Comparison of ENCODE assay signal across 24 cellular contexts in the genomic region with DNA sequence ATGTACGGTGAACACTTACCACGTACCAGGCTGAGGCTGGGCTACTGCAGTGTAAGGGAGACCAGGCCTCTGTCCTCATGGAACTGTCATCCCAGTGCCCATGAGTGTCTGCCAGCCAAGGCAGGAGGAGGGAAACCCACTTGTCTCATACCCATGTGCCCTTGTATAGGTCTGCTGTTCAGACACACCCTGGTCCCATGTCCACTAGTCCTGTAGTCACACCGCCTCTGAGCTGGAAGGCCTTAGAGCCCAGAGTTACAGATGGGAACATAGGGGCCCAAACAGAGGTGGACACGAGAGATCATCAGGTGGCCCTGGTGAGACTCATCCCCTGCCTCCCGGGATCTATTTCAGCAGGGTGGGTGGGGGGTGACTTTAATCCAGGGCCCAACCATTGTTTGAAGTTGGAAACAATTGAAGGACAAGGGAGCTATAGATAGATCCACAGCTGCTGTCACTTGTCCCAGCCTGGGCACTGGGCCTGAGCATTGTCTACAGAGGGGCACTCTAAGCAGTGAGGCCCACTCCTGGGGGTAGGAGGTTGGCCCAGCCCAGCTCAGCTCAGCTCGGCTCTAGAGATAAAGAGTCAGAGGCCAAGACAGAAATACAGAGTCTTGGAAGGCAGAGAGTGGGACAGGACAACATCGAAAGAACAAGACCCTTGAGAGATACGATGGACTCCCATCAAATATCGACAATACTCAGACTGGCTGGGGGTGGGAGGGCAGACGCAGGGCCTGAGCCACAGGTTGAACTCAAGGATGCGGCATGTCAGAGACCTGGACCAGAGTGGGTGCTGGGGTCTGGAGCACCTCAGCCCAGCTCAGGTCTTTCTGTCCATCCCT.
DNase-seq lines count a peak whose midpoint lies in the region; ATAC-seq lines count a peak whose summit lies in the region.
"Had no signal": no experiment of that assay in that cellular context is flagged by ENCODE, and none has a peak within 500 bp of the region (broad histone marks: within the 10 kb centered on the region; RNA-seq: fewer than 3 reads in every experiment).

No MANE protein-coding gene starts in this region.

- DNase-seq in C1 segment of cervical spinal cord (lab: John Stamatoyannopoulos, UW) (peak in 9 of 14 donors; percentile 18 to 58 (median 32)), medulla oblongata (ENCODE audit: extremely low spot score) (peak; percentile 80), pons (ENCODE audit: low spot score) (peak; percentile 93), OCI-M2 (lab: John Stamatoyannopoulos, UW; ENCODE audit: unreplicated experiment) (no peak), NCI-H69 (lab: John Stamatoyannopoulos, UW) (no peak), HAP-1 (ENCODE audit: low spot score in 2 of 2) (no peak)
- DNase-seq: activated CD4-positive, alpha-beta T cell treated with anti-CD3 and anti-CD28 coated beads, Interleukin-2, amount 10 ng/mL, durations not matched to agents 7 days and 5 days; activated naive CD8-positive, alpha-beta T cell treated with anti-CD3 and anti-CD28 coated beads, Interleukin-2, amount 10 ng/mL, durations not matched to agents 7 days and 5 days; brain microvascular endothelial cell; Calu3; cortex of kidney; glutamatergic neuron; mucosa of descending colon; NCI-H1105; NCI-H2029 treated with DMSO at 0.1 percent for 48 hours; NCI-H345; NCI-H82; sigmoid colon; T-helper 17 cell had no signal

- no peak overlapping the region for H3K4me3 ChIP-seq in HAP-1
- H3K4me3 ChIP-seq: mucosa of descending colon, ovary, sigmoid colon, thoracic aorta had no signal

- in situ Hi-C loops in HAP-1 (cut with MboI; ENCODE audit: low sequenced_read_pairs): no loop called here

- H3K9me3 ChIP-seq in HAP-1: no peaks in the 10 kb centered on the region
- H3K9me3 ChIP-seq: mucosa of descending colon, ovary, sigmoid colon, thoracic aorta had no signal

- no peak for ATAC-seq in GM19035 (IDR thresholded peaks at IDR 0.05; ENCODE audit: unreplicated experiment)
- ATAC-seq: mucosa of descending colon, T-helper 17 cell had no signal

- H3K27me3 ChIP-seq in HAP-1 (ENCODE audit: low read depth): no peaks in the 10 kb centered on the region
- H3K27me3 ChIP-seq: brain microvascular endothelial cell, ovary, sigmoid colon had no signal

- H3K36me3 ChIP-seq in HAP-1 (replicated peaks): no peaks in the 10 kb centered on the region
- H3K36me3 ChIP-seq: brain microvascular endothelial cell, ovary, sigmoid colon, thoracic aorta had no signal

- H3K27ac ChIP-seq in angular gyrus (ENCODE audit: low read depth, low read length): peak overlapping the region; percentile 89
- H3K27ac ChIP-seq: brain microvascular endothelial cell, C4-2B, ovary, sigmoid colon, thoracic aorta had no signal

- no peaks in the 10 kb centered on the region for H3K4me1 ChIP-seq in HAP-1
- H3K4me1 ChIP-seq: sigmoid colon had no signal

Comparison
In these comparisons a context has a peak if more than half of its experiments do, and no peak if none do; other contexts are left out.
1. DNase-seq: peak in C1 segment of cervical spinal cord (9 of 14), medulla oblongata (single experiment) and pons (single experiment); none in OCI-M2 (single experiment), NCI-H69 (single experiment) and HAP-1 (0 of 2).